Comparison of ENCODE assay signal across 8 cellular contexts in the genomic region with DNA sequence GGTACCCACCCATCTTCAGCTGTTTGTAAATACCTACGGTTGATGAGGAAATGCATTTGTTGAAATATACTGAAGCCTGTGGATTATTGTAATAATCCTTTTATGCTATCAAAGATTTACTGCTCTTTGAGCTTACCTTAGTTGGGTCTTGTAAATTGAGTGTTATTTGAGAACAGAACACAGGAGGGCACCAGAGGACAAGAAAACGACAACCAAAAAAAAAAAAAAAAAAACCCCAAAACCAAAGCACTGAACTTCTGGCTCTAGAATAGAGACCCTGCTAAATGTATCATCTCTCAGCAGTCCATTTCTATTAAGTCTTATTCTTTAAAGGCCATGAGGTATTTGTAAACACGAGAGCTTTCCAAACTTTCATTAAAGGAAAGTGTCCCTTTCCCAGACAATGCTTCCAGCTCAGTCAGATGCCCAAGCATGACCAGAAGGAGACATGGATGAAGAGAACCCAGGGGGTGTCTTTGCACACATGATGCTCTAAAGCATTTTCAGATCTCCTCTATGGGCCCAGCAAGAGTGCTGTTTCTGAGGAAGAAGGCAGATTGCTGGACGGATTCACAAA.
DNase-seq lines count a peak whose midpoint lies in the region; ATAC-seq and TF ChIP-seq lines count a peak whose summit lies in the region.

No MANE protein-coding gene starts in this region.

- DNase-seq in DMS153 (lab: John Stamatoyannopoulos, UW) (peak; percentile 19), HuH-7 (ENCODE audit: low spot score) (peak; percentile 15), kidney tubule cell (ENCODE audit: low spot score) (peak; percentile 40), HK-2 (ENCODE audit: unreplicated experiment) (no peak), suprapubic skin (ENCODE audit: low spot score in 2 of 2) (no peak)

- TF ChIP-seq POLR2A in suprapubic skin (IDR thresholded peaks at IDR 0.05): no peak

- peak; percentile 70 for TF ChIP-seq CTCF in VCaP (conservative IDR thresholded peaks at IDR 0.05)
- peak in 1 of 2 donors; percentile 6 for TF ChIP-seq CTCF in suprapubic skin (IDR thresholded peaks at IDR 0.05)

- TF ChIP-seq EP300 in suprapubic skin (IDR thresholded peaks at IDR 0.05): no peak

- H3K4me1 ChIP-seq in suprapubic skin: no peaks in the 10 kb centered on the region

- WGBS in suprapubic skin: 21% methylated on average over 4 of the region's 4 CpGs

- no peak overlapping the region for H3K27ac ChIP-seq in VCaP
- H3K27ac ChIP-seq in suprapubic skin: no peak overlapping the region

- no peak overlapping the region for H3K4me3 ChIP-seq in suprapubic skin

- H3K27me3 ChIP-seq in suprapubic skin: peaks cover 5% of the 10 kb centered on the region

- no peaks in the 10 kb centered on the region for H3K36me3 ChIP-seq in suprapubic skin

- no peak for ATAC-seq in HG02885 (IDR thresholded peaks at IDR 0.05; ENCODE audit: poor library complexity, unreplicated experiment)
- ATAC-seq in GM21619 (IDR thresholded peaks at IDR 0.05; ENCODE audit: unreplicated experiment): no peak

- H3K9me3 ChIP-seq in suprapubic skin: no peaks in the 10 kb centered on the region

Comparison
In these comparisons a context has a peak if more than half of its experiments do, and no peak if none do; other contexts are left out.
1. DNase-seq: peak in DMS153 (single experiment), HuH-7 (single experiment) and kidney tubule cell (single experiment); none in HK-2 (single experiment) and suprapubic skin (0 of 2).